ENCODE assay signal across 10 cellular contexts in the genomic region with DNA sequence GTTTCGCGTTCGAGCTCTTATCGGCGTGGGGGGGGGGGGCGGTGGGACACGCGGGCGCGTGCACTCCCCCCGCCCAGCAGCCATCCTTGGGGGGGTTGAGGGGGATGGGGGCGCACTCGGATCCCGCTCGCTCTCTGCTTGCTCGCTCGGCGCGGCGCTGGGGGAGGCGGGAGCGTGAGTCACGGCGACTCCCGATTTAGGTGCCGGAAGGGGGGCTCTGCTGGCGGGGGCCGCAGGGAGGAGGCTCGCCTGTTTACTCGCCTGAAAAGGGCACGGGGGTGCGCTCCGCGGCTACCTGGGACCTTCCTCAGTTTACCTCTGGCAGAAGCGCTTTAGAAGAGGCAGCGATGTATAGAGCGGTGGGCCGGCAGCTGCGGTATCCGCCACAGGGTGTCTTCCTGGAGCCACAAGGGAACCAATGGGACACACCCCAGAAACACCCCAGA. TPM values are rescaled to one million over a fixed set of nuclear protein-coding genes. Genes with fewer than 3 reads are reported as not detected.
DNase-seq lines count a peak whose midpoint lies in the region; ATAC-seq, FAIRE-seq and TF ChIP-seq lines count a peak whose summit lies in the region.
"Had no signal": no experiment of that assay in that cellular context is flagged by ENCODE, and none has a peak within 500 bp of the region (broad histone marks: within the 10 kb centered on the region; RNA-seq: fewer than 3 reads in every experiment).

No MANE protein-coding gene starts in this region.

- WGBS in H1 (ENCODE audit: extremely low coverage in 1 of 2, insufficient coverage in 1 of 2, insufficient read length in 1 of 2, insufficient replicate concordance in 2 of 2, low coverage in 1 of 2, low lambda C conversion rate in 2 of 2, missing lambda C conversion rate in 1 of 2), 2 experiments: 3% methylated on average over 10 of the region's 40 CpGs; no CpG with 5 or more reads in 1 of the 2 experiments

- H2AK5ac ChIP-seq in H1 (ENCODE audit: low read depth, low read length): no peak overlapping the region

- DNase-seq in T-helper 1 cell (no peak), H1 (ENCODE audit: low read depth in 1 of 2, low spot score in 2 of 2) (no peak), SIG-M5 treated with dmso at 0.1 percent for 504 hours (lab: John Stamatoyannopoulos, UW; ENCODE audit: unreplicated experiment) (no peak), GM19239 (ENCODE audit: insufficient read length, low spot score) (no peak)

- H3K27ac ChIP-seq in H1 (ENCODE audit: low read depth, low read length) (no peak overlapping the region), skeletal muscle tissue (ENCODE audit: low read depth, low read length) (no peak overlapping the region)

- H3K79me1 ChIP-seq in H1 (ENCODE audit: low read depth, low read length): no peaks in the 10 kb centered on the region

- peaks cover 14% of the 10 kb centered on the region; the same call in 1 of the 2 replicates for H3K23me2 ChIP-seq in H1 (ENCODE audit: low read depth, low read length)

- no peak for ATAC-seq in HG03025 (IDR thresholded peaks at IDR 0.05; ENCODE audit: low FRiP score, unreplicated experiment)

- H2BK15ac ChIP-seq in H1 (ENCODE audit: low read length): peak overlapping the region; percentile 96; the same call in 1 of the 2 replicates

- H2BK120ac ChIP-seq in H1 (replicated peaks; ENCODE audit: low read depth, low read length): no peak overlapping the region

- POLR2A ChIA-PET in H1 (lab: Charles Lee; ENCODE audit: partially characterized antibody): interaction anchor here (5.0 kb wide), 1 partner anchor 14 kb away, joined by 33 read pairs; a partner anchor contains a TSS

- peak overlapping the region; percentile 98 for H3K4me2 ChIP-seq in H1 (ENCODE audit: insufficient read depth in 1 of 2, low read depth in 2 of 2, low read length in 2 of 2)

- peak overlapping the region; percentile 37 to 60 (median 54) for H3K4me3 ChIP-seq in H1 (ENCODE audit: extremely low read depth in 1 of 4, insufficient read depth in 2 of 4, low read depth in 3 of 4, low read length in 4 of 4)
- peak overlapping the region; percentile 48 to 57 (median 49) for H3K4me3 ChIP-seq in skeletal muscle tissue (ENCODE audit: low read length in 3 of 3)

- TF ChIP-seq CTCF in H1 (IDR thresholded peaks at IDR 0.05; ENCODE audit: control extremely low read depth in 1 of 3, insufficient read depth in 1 of 3, low read depth in 1 of 3, low read length in 3 of 3): no peak

- H3K23ac ChIP-seq in H1 (ENCODE audit: insufficient read length): no peak overlapping the region

- peaks cover 44 to 87% (median 76%) of the 10 kb centered on the region in 4 experiments for H3K27me3 ChIP-seq in H1 (replicated peaks in 1 of 4; ENCODE audit: control insufficient read depth in 3 of 4, extremely low read depth in 1 of 4, insufficient read depth in 3 of 4, low read length in 3 of 4)
- peaks cover 58 to 68% (median 66%) of the 10 kb centered on the region in 3 donors for H3K27me3 ChIP-seq in skeletal muscle tissue (ENCODE audit: control insufficient read depth in 3 of 3, insufficient read depth in 3 of 3, low read length in 3 of 3)

- H4K8ac ChIP-seq in H1 (ENCODE audit: extremely low read depth, insufficient read depth, low read length): no peak overlapping the region

- H2BK5ac ChIP-seq in H1 (ENCODE audit: low read depth, low read length): peak overlapping the region; percentile 79

- no peak for TF ChIP-seq POLR2A in H1 (IDR thresholded peaks at IDR 0.05; ENCODE audit: control extremely low read depth in 1 of 2, low read depth in 2 of 2, low read length in 2 of 2)

- peaks cover 0 to 2% of the 10 kb centered on the region in 2 experiments; a peak in 1 of 4 replicates for H3K9me3 ChIP-seq in H1 (ENCODE audit: insufficient read depth in 2 of 2, low read depth in 1 of 2, low read length in 1 of 2)
- H3K9me3 ChIP-seq in skeletal muscle tissue (ENCODE audit: control insufficient read depth in 3 of 3, low read length in 3 of 3): no peaks in the 10 kb centered on the region

- H3K4me1 ChIP-seq in H1 (replicated peaks in 1 of 4; ENCODE audit: control insufficient read depth in 3 of 4, insufficient read depth in 4 of 4, low read length in 3 of 4): peaks cover 5 to 30% (median 14%) of the 10 kb centered on the region in 4 experiments
- H3K4me1 ChIP-seq in skeletal muscle tissue (ENCODE audit: control insufficient read depth in 3 of 3, insufficient read depth in 3 of 3, low read length in 3 of 3): peaks cover 33 to 52% (median 40%) of the 10 kb centered on the region in 3 donors

- no peak for TF ChIP-seq EP300 in H1 (IDR thresholded peaks at IDR 0.05; ENCODE audit: borderline replicate concordance in 1 of 2, low read depth in 2 of 2, low read length in 2 of 2)

- FAIRE-seq in H1 (lab: Jason Lieb, UNC) (no peak), GM19239 (lab: Jason Lieb, UNC) (no peak)
- FAIRE-seq: colon, G401.6 had no signal

- peaks cover 15% of the 10 kb centered on the region for H3K36me3 Mint-ChIP-seq in T-helper 1 cell treated with Interleukin-12 subunit alpha and Interleukin-12 subunit beta and Interleukin-4 antibody, amounts not matched to agents 30 μg/mL and 1 μg/mL, for 36 hours (ENCODE audit: low read depth)

- H3K9ac ChIP-seq in H1 (replicated peaks in 1 of 4; ENCODE audit: extremely low read depth in 1 of 4, low read depth in 3 of 4, low read length in 3 of 4): no peak overlapping the region
- H3K9ac ChIP-seq in skeletal muscle tissue (ENCODE audit: low read depth in 1 of 3, low read length in 3 of 3): peak overlapping the region in 2 of 3 donors; percentile 6 to 45

- peak overlapping the region; percentile 38 for H2AFZ ChIP-seq in H1 (ENCODE audit: low read length)

- peaks cover 25% of the 10 kb centered on the region for H3K27me3 Mint-ChIP-seq in T-helper 1 cell treated with Interleukin-12 subunit alpha and Interleukin-12 subunit beta and Interleukin-4 antibody, amounts not matched to agents 30 μg/mL and 1 μg/mL, for 36 hours (ENCODE audit: low read depth)

- H3K56ac ChIP-seq in H1 (replicated peaks; ENCODE audit: insufficient read length, low read depth, low read length): no peak overlapping the region

- H2BK12ac ChIP-seq in H1 (ENCODE audit: low read depth, low read length): peak overlapping the region; percentile 97; the same call in 1 of the 2 replicates

- no peaks in the 10 kb centered on the region for H3K79me2 ChIP-seq in H1 (ENCODE audit: control insufficient read depth in 1 of 2, insufficient read depth in 2 of 2, low read length in 2 of 2)

- CTCF ChIA-PET in H1 (lab: Charles Lee; ENCODE audit: partially characterized antibody): interaction anchor here (0.9 to 9.4 kb wide), 3 partner anchors 10 to 392 kb away, joined by 3 to 172 read pairs (median 67); a partner anchor contains a TSS

- peaks cover 0 to 16% of the 10 kb centered on the region in 2 experiments for H4K20me1 ChIP-seq in H1 (replicated peaks in 1 of 2; ENCODE audit: control insufficient read depth in 1 of 2, insufficient read depth in 2 of 2, low read length in 2 of 2)

- peak overlapping the region; percentile 98 for H4K91ac ChIP-seq in H1 (replicated peaks; ENCODE audit: insufficient read length, low read length)

- peaks cover 50% of the 10 kb centered on the region for H3K4me1 Mint-ChIP-seq in T-helper 1 cell treated with Interleukin-12 subunit alpha and Interleukin-12 subunit beta and Interleukin-4 antibody, amounts not matched to agents 30 μg/mL and 1 μg/mL, for 36 hours (ENCODE audit: low read depth)

- no peak overlapping the region for H3K4ac ChIP-seq in H1 (replicated peaks; ENCODE audit: insufficient read length, low read depth, low read length)

- no peak overlapping the region; the same call in 1 of the 2 replicates for H3K18ac ChIP-seq in H1 (ENCODE audit: extremely low read depth, low read length)

- peak overlapping the region; percentile 86 for H3K27ac Mint-ChIP-seq in T-helper 1 cell treated with Interleukin-12 subunit alpha and Interleukin-12 subunit beta and Interleukin-4 antibody, amounts not matched to agents 30 μg/mL and 1 μg/mL, for 36 hours

- no peak overlapping the region for H3K14ac ChIP-seq in H1 (ENCODE audit: insufficient read length)

- peak overlapping the region; percentile 0 for H4K5ac ChIP-seq in H1 (ENCODE audit: insufficient read length, low read depth, low read length)

- H3K4me3 Mint-ChIP-seq in T-helper 1 cell treated with Interleukin-12 subunit alpha and Interleukin-12 subunit beta and Interleukin-4 antibody, amounts not matched to agents 30 μg/mL and 1 μg/mL, for 36 hours: peak overlapping the region; percentile 84

- TF ChIP-seq RAD21 in H1 (IDR thresholded peaks at IDR 0.05 in 1 of 2, conservative IDR thresholded peaks at IDR 0.05 in 1 of 2; ENCODE audit: low read depth in 2 of 2, low read length in 2 of 2): no peak

- no peaks in the 10 kb centered on the region for H3K36me3 ChIP-seq in H1 (ENCODE audit: control insufficient read depth in 2 of 4, insufficient read depth in 4 of 4, low read length in 3 of 4)
- H3K36me3 ChIP-seq in skeletal muscle tissue (ENCODE audit: control insufficient read depth in 3 of 3, insufficient read depth in 3 of 3, low read length in 3 of 3): no peaks in the 10 kb centered on the region

- no peaks in the 10 kb centered on the region for H3K9me3 Mint-ChIP-seq in T-helper 1 cell treated with Interleukin-12 subunit alpha and Interleukin-12 subunit beta and Interleukin-4 antibody, amounts not matched to agents 30 μg/mL and 1 μg/mL, for 36 hours

- no peak overlapping the region; the same call in 1 of the 2 replicates for H2BK20ac ChIP-seq in H1 (ENCODE audit: low read length)

RNA-seq across cellular contexts. Expression of a gene that starts 1.1 kb away (rescaled TPM):
- polyA plus RNA-seq in PFSK-1 (2012; ENCODE audit: insufficient read length, low read depth): 2.0 TPM
- total RNA-seq in H1 (2021; fragmentation: NEBNext Ultra II Directional; extraction: Animal tissue kit (Norgen Biotek cat#: 25700)): 4.4 and 5.0 TPM in 2 replicates
- 2.0 and 3.4 TPM in 2 replicates for polyA plus RNA-seq in H1 (2011; rRNA removed)
- 1.8 TPM for polyA plus RNA-seq in H1 (2011; cell fraction: cytosol; rRNA removed)
- polyA plus RNA-seq in H1 (2011; cell fraction: nucleus; rRNA removed): 2.5 TPM
- polyA plus RNA-seq in H1 (2012, experiment 1 of 2): 2.6 to 4.2 TPM (median 3.9 TPM) in 4 replicates
- polyA plus RNA-seq in H1 (2012, experiment 2 of 2): 3.2 TPM
- polyA plus RNA-seq in H1 (2013, experiment 1 of 2): 3.3 TPM
- 3.4 TPM for polyA plus RNA-seq in H1 (2013, experiment 2 of 2)
- 2.8 and 3.4 TPM in 2 replicates for polyA minus RNA-seq in H1 (2011; rRNA and poly(A)+ RNA removed)
- 4.5 TPM for polyA minus RNA-seq in H1 (2011; cell fraction: cytosol; rRNA and poly(A)+ RNA removed)
- 2.3 TPM for polyA minus RNA-seq in H1 (2011; cell fraction: nucleus; rRNA and poly(A)+ RNA removed)
- total RNA-seq in skeletal muscle tissue: 1.0 TPM

RNA-seq across cellular contexts. Expression of a gene that starts 15.9 kb away (rescaled TPM):
- polyA plus RNA-seq in PFSK-1 (2012; ENCODE audit: insufficient read length, low read depth): 368 TPM
- total RNA-seq in H1 (2021; fragmentation: NEBNext Ultra II Directional; extraction: Animal tissue kit (Norgen Biotek cat#: 25700)): 162 and 164 TPM in 2 replicates
- polyA plus RNA-seq in H1 (2011; rRNA removed): 181 and 285 TPM in 2 replicates
- polyA plus RNA-seq in H1 (2011; cell fraction: cytosol; rRNA removed): 404 TPM
- 587 TPM for polyA plus RNA-seq in H1 (2011; cell fraction: nucleus; rRNA removed)
- 155 to 277 TPM (median 276 TPM) in 4 replicates for polyA plus RNA-seq in H1 (2012, experiment 1 of 2)
- polyA plus RNA-seq in H1 (2012, experiment 2 of 2): 150 TPM
- polyA plus RNA-seq in H1 (2013, experiment 1 of 2): 155 TPM
- 145 TPM for polyA plus RNA-seq in H1 (2013, experiment 2 of 2)
- polyA minus RNA-seq in H1 (2011; rRNA and poly(A)+ RNA removed): 66.0 and 91.9 TPM in 2 replicates
- 104 TPM for polyA minus RNA-seq in H1 (2011; cell fraction: cytosol; rRNA and poly(A)+ RNA removed)
- 73.2 TPM for polyA minus RNA-seq in H1 (2011; cell fraction: nucleus; rRNA and poly(A)+ RNA removed)
- 73.1 TPM for total RNA-seq in skeletal muscle tissue

RNA-seq across cellular contexts. Expression of a gene that starts 38.9 kb away (rescaled TPM):
- 100 TPM for polyA plus RNA-seq in PFSK-1 (2012; ENCODE audit: insufficient read length, low read depth)
- total RNA-seq in H1 (2021; fragmentation: NEBNext Ultra II Directional; extraction: Animal tissue kit (Norgen Biotek cat#: 25700)): 40.8 and 42.7 TPM in 2 replicates
- polyA plus RNA-seq in H1 (2011; rRNA removed): 32.1 and 47.6 TPM in 2 replicates
- 37.8 TPM for polyA plus RNA-seq in H1 (2011; cell fraction: cytosol; rRNA removed)
- 184 TPM for polyA plus RNA-seq in H1 (2011; cell fraction: nucleus; rRNA removed)
- polyA plus RNA-seq in H1 (2012, experiment 1 of 2): 44.3 to 65.1 TPM (median 54.1 TPM) in 4 replicates
- 41.2 TPM for polyA plus RNA-seq in H1 (2012, experiment 2 of 2)
- polyA plus RNA-seq in H1 (2013, experiment 1 of 2): 39.9 TPM
- 36.9 TPM for polyA plus RNA-seq in H1 (2013, experiment 2 of 2)
- 22.6 and 28.0 TPM in 2 replicates for polyA minus RNA-seq in H1 (2011; rRNA and poly(A)+ RNA removed)
- polyA minus RNA-seq in H1 (2011; cell fraction: cytosol; rRNA and poly(A)+ RNA removed): 20.1 TPM
- polyA minus RNA-seq in H1 (2011; cell fraction: nucleus; rRNA and poly(A)+ RNA removed): 32.9 TPM
- 38.1 TPM for total RNA-seq in skeletal muscle tissue

Comparison
In these comparisons a context has a peak if more than half of its experiments do, and no peak if none do; other contexts are left out.
1. H3K9ac ChIP-seq: peak in skeletal muscle tissue (2 of 3); none in H1 (0 of 4).